Comparison of ENCODE assay signal across 8 cellular contexts in genomic region chr12:54294152-54294913, GRCh38. TPM values are rescaled to one million over a fixed set of nuclear protein-coding genes. Genes with fewer than 3 reads are reported as not detected.
DNase-seq lines count a peak whose midpoint lies in the region; ATAC-seq, FAIRE-seq and TF ChIP-seq lines count a peak whose summit lies in the region.

No MANE protein-coding gene starts in this region.

- no peak for DNase-seq in AG09319 (ENCODE audit: extremely low read depth, low read depth)
- peak; percentile 60 for DNase-seq in NCI-H2029 (lab: John Stamatoyannopoulos, UW)
- peak; percentile 46 for DNase-seq in activated T-cell treated with anti-CD3 and anti-CD28 coated beads for 1 hour (ENCODE audit: low read depth)
- peak; percentile 70 for DNase-seq in urothelium cell line (ENCODE audit: low spot score)

- no peak overlapping the region for H3K27ac Mint-ChIP-seq in nephron

- FAIRE-seq in urothelium cell line (lab: Jason Lieb, UNC): no peak

- H3K36me3 Mint-ChIP-seq in nephron (ENCODE audit: low read depth): no peaks in the 10 kb centered on the region

- ATAC-seq in GM18861 (IDR thresholded peaks at IDR 0.05; ENCODE audit: unreplicated experiment) (peak; percentile 44), esophagus mucosa (peak; percentile 66), HG02763 (IDR thresholded peaks at IDR 0.05; ENCODE audit: unreplicated experiment) (no peak)

- H3K27me3 Mint-ChIP-seq in nephron (ENCODE audit: low read depth): peaks cover 5% of the 10 kb centered on the region

- TF ChIP-seq CTCF in AG09319 (IDR thresholded peaks at IDR 0.05; ENCODE audit: low read depth, low read length) (peak; percentile 92), nephron (IDR thresholded peaks at IDR 0.05; ENCODE audit: unreplicated experiment in 3 of 3) (peak; percentile 41 to 48 (median 41))

- peaks cover 4% of the 10 kb centered on the region for H3K4me1 Mint-ChIP-seq in nephron

- no peak overlapping the region for H3K4me3 Mint-ChIP-seq in nephron

- no peaks in the 10 kb centered on the region for H3K9me3 Mint-ChIP-seq in nephron

RNA-seq across cellular contexts. Expression of gene NFE2, which starts 6.5 kb away (rescaled TPM):
- not detected for total RNA-seq in esophagus mucosa

RNA-seq across cellular contexts. Expression of gene HNRNPA1, which starts 13.8 kb away (rescaled TPM):
- total RNA-seq in esophagus mucosa: 687 TPM

RNA-seq across cellular contexts. Expression of gene CBX5, which starts 14.4 kb away (rescaled TPM):
- 44.0 TPM for total RNA-seq in esophagus mucosa

RNA-seq across cellular contexts. Expression of gene COPZ1, which starts 30.6 kb away (rescaled TPM):
- total RNA-seq in esophagus mucosa: 111 TPM
